Comparison of ENCODE assay signal across 33 cellular contexts in genomic region chr3:54744291-54744690, GRCh38.
A peak's percentile ranks its signal among the peaks of the same experiment; 100 is the strongest.
DNase-seq lines count a peak whose midpoint lies in the region; ATAC-seq, FAIRE-seq and TF ChIP-seq lines count a peak whose summit lies in the region.
"Had no signal": no experiment of that assay in that cellular context is flagged by ENCODE, and none has a peak within 500 bp of the region (broad histone marks: within the 10 kb centered on the region; RNA-seq: fewer than 3 reads in every experiment).

No MANE protein-coding gene starts in this region.

- H3K36me3 ChIP-seq in mucosa of descending colon (ENCODE audit: low read depth): no peaks in the 10 kb centered on the region
- H3K36me3 ChIP-seq in small intestine (ENCODE audit: control insufficient read depth in 2 of 2, insufficient read depth in 2 of 2, low read length in 2 of 2): no peaks in the 10 kb centered on the region
- H3K36me3 ChIP-seq in ascending aorta: no peaks in the 10 kb centered on the region
- H3K36me3 ChIP-seq: BE2C; BLaER1; BLaER1 treated with 17β-estradiol and CSF1 and Interleukin-3, amounts not matched to agents 10 nM and 100 nM had no signal

- H3K4me3 ChIP-seq in mucosa of descending colon (no peak overlapping the region), small intestine (ENCODE audit: low read depth in 1 of 2, low read length in 2 of 2) (no peak overlapping the region), ascending aorta (no peak overlapping the region)
- H3K4me3 ChIP-seq: A549; BLaER1; BLaER1 treated with 17β-estradiol and CSF1 and Interleukin-3, amounts not matched to agents 10 nM and 100 nM had no signal

- H3K27ac ChIP-seq in small intestine (ENCODE audit: low read depth in 1 of 2, low read length in 1 of 2) (no peak overlapping the region), ascending aorta (no peak overlapping the region)
- H3K27ac ChIP-seq: 22Rv1; A549; BLaER1; BLaER1 treated with 17β-estradiol and CSF1 and Interleukin-3, amounts not matched to agents 10 nM and 100 nM; C4-2B had no signal

- no peak for FAIRE-seq in small intestine (lab: Jason Lieb, UNC)
- FAIRE-seq: A204.1, A549, D721Med had no signal

- no peaks in the 10 kb centered on the region for H3K27me3 ChIP-seq in small intestine (ENCODE audit: control insufficient read depth in 2 of 2, insufficient read depth in 2 of 2, low read length in 2 of 2)
- H3K27me3 ChIP-seq in ascending aorta: no peaks in the 10 kb centered on the region
- H3K27me3 ChIP-seq: BE2C; BLaER1; BLaER1 treated with 17β-estradiol and CSF1 and Interleukin-3, amounts not matched to agents 10 nM and 100 nM had no signal

- H3K9me3 ChIP-seq in mucosa of descending colon (no peaks in the 10 kb centered on the region), small intestine (ENCODE audit: control insufficient read depth, low read depth) (no peaks in the 10 kb centered on the region), ascending aorta (no peaks in the 10 kb centered on the region)
- H3K9me3 ChIP-seq: A549; BE2C; BLaER1; BLaER1 treated with 17β-estradiol and CSF1 and Interleukin-3, amounts not matched to agents 10 nM and 100 nM; Caco-2 had no signal

- 35 to 70% (median 42%) methylated on average over 1 of the region's 1 CpG for WGBS in small intestine, 3 donors

- TF ChIP-seq CTCF in mucosa of descending colon (IDR thresholded peaks at IDR 0.05): no peak
- TF ChIP-seq CTCF in ascending aorta (IDR thresholded peaks at IDR 0.05): no peak

- DNase-seq in left colon (no peak), mucosa of descending colon (no peak), small intestine (peak; percentile 14), NAMALWA (ENCODE audit: low spot score) (no peak), ascending aorta (ENCODE audit: low spot score in 2 of 2) (no peak)
- DNase-seq: 8988T; ACHN; AML-193; BE2C; C1 segment of cervical spinal cord; Caco-2; Calu3; CD4-positive, alpha-beta memory T cell; CD4-positive, alpha-beta T cell; CD4-positive, CD25-positive, alpha-beta regulatory T cell; CD8-positive, alpha-beta memory T cell; CD8-positive, alpha-beta T cell; COR-L47; DMS 273 treated with DMSO at 0.1 percent for 48 hours; DMS153; DMS53; DMS79; DMS79 treated with DMSO at 0.1 percent for 48 hours; DND-41; EL had no signal

- H3K4me1 ChIP-seq in mucosa of descending colon (ENCODE audit: low read depth) (no peaks in the 10 kb centered on the region), small intestine (ENCODE audit: control insufficient read depth in 2 of 2, insufficient read depth in 1 of 2, low read depth in 1 of 2, low read length in 1 of 2) (no peaks in the 10 kb centered on the region), ascending aorta (no peaks in the 10 kb centered on the region)
- H3K4me1 ChIP-seq: A549; BE2C; BLaER1; BLaER1 treated with 17β-estradiol and CSF1 and Interleukin-3, amounts not matched to agents 10 nM and 100 nM; Caco-2 had no signal

- peak; percentile 92 for ATAC-seq in left colon
- peak; percentile 24 for ATAC-seq in mucosa of descending colon
- no peak for ATAC-seq in GM19452 (IDR thresholded peaks at IDR 0.05; ENCODE audit: unreplicated experiment)
- ATAC-seq: A549; CD8-positive, alpha-beta T cell had no signal

- intact Hi-C loops in left colon (cut with DNase I, micrococcal nuclease): no loop called here
- intact Hi-C loops in mucosa of descending colon (cut with DNase I, micrococcal nuclease): no loop called here
- intact Hi-C loops in ascending aorta (cut with DNase I): no loop called here
